ENCODE assay signal across 21 cellular contexts in the genomic region with DNA sequence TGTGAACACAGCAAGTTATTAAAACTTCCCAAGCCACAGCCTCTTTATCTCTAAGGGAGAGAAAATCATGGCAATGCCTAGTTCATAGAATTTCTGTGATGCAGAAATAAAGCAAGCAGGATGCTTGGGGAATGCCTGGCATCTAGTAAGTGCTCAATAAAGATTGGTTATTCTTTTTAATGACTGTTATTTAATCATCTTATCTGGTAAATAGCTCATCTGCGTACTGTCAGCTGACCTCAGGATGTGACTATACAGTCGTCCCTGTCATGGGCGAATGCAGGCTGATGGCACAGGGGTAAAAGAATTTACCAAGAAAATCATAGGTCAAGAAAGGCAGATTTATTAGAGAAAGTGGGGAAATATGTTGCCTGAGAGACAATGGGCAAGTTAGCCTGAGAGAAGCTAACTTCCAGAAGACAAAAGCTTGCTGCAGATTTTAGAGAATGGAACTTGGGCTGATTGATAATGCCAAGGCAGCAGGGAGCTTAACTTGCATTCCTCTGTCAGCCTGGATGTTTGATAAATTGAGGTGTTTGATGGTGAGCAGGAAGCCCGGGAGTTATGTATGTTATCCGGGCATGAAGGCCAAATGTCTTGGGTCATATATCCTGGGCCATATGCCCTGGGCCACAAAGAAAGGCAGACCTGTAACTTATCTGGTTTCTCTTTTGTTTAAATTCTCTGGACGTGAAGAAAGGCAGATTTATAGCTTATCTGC.
A peak's percentile ranks its signal among the peaks of the same experiment; 100 is the strongest.
DNase-seq lines count a peak whose midpoint lies in the region; ATAC-seq and TF ChIP-seq lines count a peak whose summit lies in the region.
"Had no signal": no experiment of that assay in that cellular context is flagged by ENCODE, and none has a peak within 500 bp of the region (broad histone marks: within the 10 kb centered on the region; RNA-seq: fewer than 3 reads in every experiment).

No MANE protein-coding gene starts in this region.

- in situ Hi-C loops in mammary epithelial cell (cut with MboI; ENCODE audit: low sequenced_read_pairs in 2 of 2): no loop called here

- H4K20me1 ChIP-seq in mammary epithelial cell (ENCODE audit: insufficient read depth, low read length): no peaks in the 10 kb centered on the region

- H2AFZ ChIP-seq in mammary epithelial cell (ENCODE audit: low read depth, low read length): no peak overlapping the region

- no peak for TF ChIP-seq POLR2A in breast epithelium (IDR thresholded peaks at IDR 0.05)
- no peak for TF ChIP-seq POLR2A in uterus (IDR thresholded peaks at IDR 0.05)

- CTCF ChIA-PET in mammary epithelial cell (lab: Charles Lee; ENCODE audit: low non-redundant PET): no interaction called here

- 72% methylated on average over 6 of the region's 6 CpGs for WGBS in mammary epithelial cell (ENCODE audit: low coverage, missing lambda C conversion rate)

- H3K36me3 ChIP-seq in mammary epithelial cell (ENCODE audit: insufficient read depth, low read length) (no peaks in the 10 kb centered on the region), breast epithelium (no peaks in the 10 kb centered on the region), mucosa of descending colon (ENCODE audit: low read depth) (no peaks in the 10 kb centered on the region), uterus (no peaks in the 10 kb centered on the region)
- H3K36me3 ChIP-seq: prostate gland had no signal

- no TSS peak for BruUV-seq in mammary epithelial cell (replicated peaks; lab: Mats Ljungman, UMichigan)

- no peaks in the 10 kb centered on the region for H3K27me3 ChIP-seq in mammary epithelial cell (ENCODE audit: insufficient read depth, low read length)
- H3K27me3 ChIP-seq in breast epithelium: no peaks in the 10 kb centered on the region
- no peaks in the 10 kb centered on the region for H3K27me3 ChIP-seq in uterus
- H3K27me3 ChIP-seq: dorsolateral prefrontal cortex had no signal

- H3K4me2 ChIP-seq in mammary epithelial cell (ENCODE audit: insufficient read depth, low read depth, low read length): no peak overlapping the region
- H3K4me2 ChIP-seq: A549 had no signal

- H3K4me3 ChIP-seq in mammary epithelial cell (replicated peaks in 1 of 3; ENCODE audit: insufficient read depth in 1 of 3, low read depth in 2 of 3, low read length in 3 of 3) (no peak overlapping the region), breast epithelium (no peak overlapping the region), mucosa of descending colon (no peak overlapping the region), uterus (no peak overlapping the region)
- H3K4me3 ChIP-seq: A549, dorsolateral prefrontal cortex, prostate gland had no signal

- dilution Hi-C loops in mammary epithelial cell (cut with HindIII; ENCODE audit: low sequenced_read_pairs): loop anchor here (25.0 kb wide), 1 partner anchor 349 kb away; no protein-coding TSS in a partner anchor

- DNase-seq in mammary epithelial cell (no peak), breast epithelium (ENCODE audit: low spot score in 2 of 2) (no peak), caudate nucleus (lab: John Stamatoyannopoulos, UW) (no peak), mucosa of descending colon (no peak), uterus (no peak), GM19240 (ENCODE audit: insufficient read length, low spot score) (no peak), NCI-H1048 (lab: John Stamatoyannopoulos, UW) (no peak), NCI-H345 (lab: John Stamatoyannopoulos, UW) (no peak)
- DNase-seq: activated naive CD4-positive, alpha-beta T cell; CD4-positive, CD25-positive, alpha-beta regulatory T cell; DND-41; dorsolateral prefrontal cortex; Karpas-422; NCI-H1436; SHP77; stimulated activated CD4-positive, alpha-beta T cell treated with anti-CD3 and anti-CD28 coated beads, Interleukin-12 subunit alpha, Interleukin-12 subunit beta, amount 100 ng/mL, for 4 hours; stimulated activated naive B cell treated with anti-CD40 and anti-IgM and Interleukin-4, amounts not matched to agents 10 μg/mL and 1 μg/mL and 100 μg/mL, for 72 hours had no signal

- intact Hi-C loops in mammary epithelial cell (cut with micrococcal nuclease) (loop anchor here (2.0 to 5.0 kb wide), 3 partner anchors 94 to 131 kb away; no protein-coding TSS in a partner anchor), breast epithelium (cut with DNase I; ENCODE audit: low total_unique reads) (no loop called here), mucosa of descending colon (cut with DNase I, micrococcal nuclease) (no loop called here), uterus (cut with DNase I; ENCODE audit: low total_unique reads) (no loop called here)

- no peak overlapping the region for H3K9ac ChIP-seq in mammary epithelial cell (ENCODE audit: insufficient read depth, low read length)

- H3K9me3 ChIP-seq in mammary epithelial cell (replicated peaks; ENCODE audit: insufficient read depth, low read length) (no peaks in the 10 kb centered on the region), breast epithelium (no peaks in the 10 kb centered on the region), mucosa of descending colon (no peaks in the 10 kb centered on the region), uterus (no peaks in the 10 kb centered on the region)
- H3K9me3 ChIP-seq: A549, prostate gland had no signal

- H3K4me1 ChIP-seq in mammary epithelial cell (ENCODE audit: insufficient read depth, low read length): peaks cover 53% of the 10 kb centered on the region
- no peaks in the 10 kb centered on the region for H3K4me1 ChIP-seq in breast epithelium
- peaks cover 11% of the 10 kb centered on the region for H3K4me1 ChIP-seq in mucosa of descending colon (ENCODE audit: low read depth)
- peaks cover 0 to 3% of the 10 kb centered on the region in 2 donors for H3K4me1 ChIP-seq in uterus

- no peak for TF ChIP-seq CTCF in mammary epithelial cell (conservative IDR thresholded peaks at IDR 0.05 in 1 of 2, IDR thresholded peaks at IDR 0.05 in 1 of 2; ENCODE audit: extremely low read depth in 1 of 2, insufficient read depth in 1 of 2, low read depth in 1 of 2, low read length in 2 of 2)
- TF ChIP-seq CTCF in breast epithelium (IDR thresholded peaks at IDR 0.05): no peak
- TF ChIP-seq CTCF in mucosa of descending colon (IDR thresholded peaks at IDR 0.05): no peak
- no peak for TF ChIP-seq CTCF in uterus (IDR thresholded peaks at IDR 0.05)

- peak; percentile 13 for ATAC-seq in mucosa of descending colon
- ATAC-seq: A549; esophagus mucosa; stimulated activated naive B cell treated with anti-CD40 and anti-IgM and Interleukin-4, amounts not matched to agents 10 μg/mL and 1 μg/mL and 100 μg/mL, for 72 hours had no signal

- peak overlapping the region; percentile 5 for H3K27ac ChIP-seq in mammary epithelial cell (ENCODE audit: insufficient read depth, low read depth, low read length)
- no peak overlapping the region for H3K27ac ChIP-seq in breast epithelium
- peak overlapping the region; percentile 40 for H3K27ac ChIP-seq in caudate nucleus (ENCODE audit: low read depth, low read length)
- H3K27ac ChIP-seq in uterus: peak overlapping the region; percentile 66 to 90
- H3K27ac ChIP-seq: HL-60, prostate gland had no signal

- peaks cover 38% of the 10 kb centered on the region for H3K79me2 ChIP-seq in mammary epithelial cell (ENCODE audit: insufficient read depth, low read length)

Comparison
In these comparisons a context has a peak if more than half of its experiments do, and no peak if none do; other contexts are left out.
1. H3K27ac ChIP-seq: peak in mammary epithelial cell (single experiment), caudate nucleus (single experiment) and uterus (2 of 2); none in breast epithelium (0 of 2).